8 cellular contexts compared by ENCODE assay signal in genomic region chr12:55730447-55730820, GRCh38. TPM values are rescaled to one million over a fixed set of nuclear protein-coding genes. Genes with fewer than 3 reads are reported as not detected.
DNase-seq lines count a peak whose midpoint lies in the region; ATAC-seq, FAIRE-seq and TF ChIP-seq lines count a peak whose summit lies in the region.

No MANE protein-coding gene starts in this region.

- TF ChIP-seq EP300 in GM12878 (IDR thresholded peaks at IDR 0.05; ENCODE audit: borderline replicate concordance in 1 of 2, control insufficient read depth in 1 of 2, low read depth in 2 of 2, low read length in 2 of 2), result no peak

- TF ChIP-seq POLR2A in GM12878 (IDR thresholded peaks at IDR 0.05; ENCODE audit: low read depth, low read length), result no peak

- peak overlapping the region; percentile 79; the same call in 1 of the 2 replicates for H2AFZ ChIP-seq in GM12878 (ENCODE audit: control insufficient read depth, low read depth, low read length)

- in situ Hi-C loops in GM12878 (cut with MboI), result no loop called here

- H3K4me2 ChIP-seq in GM12878 (ENCODE audit: control insufficient read depth, insufficient read depth), result peak overlapping the region; percentile 70

- H3K4me1 ChIP-seq in heart right ventricle (peaks cover 14 to 47% (median 40%) of the 10 kb centered on the region in 9 donors), GM12878 (ENCODE audit: control insufficient read depth, insufficient read depth, low read length) (peaks cover 11% of the 10 kb centered on the region), upper lobe of right lung (peaks cover 36% of the 10 kb centered on the region)

- no peaks in the 10 kb centered on the region for H4K20me1 ChIP-seq in GM12878 (ENCODE audit: control insufficient read depth, insufficient read depth)

- peaks cover 11% of the 10 kb centered on the region for H3K79me2 ChIP-seq in GM12878 (ENCODE audit: control insufficient read depth, insufficient read depth, low read length)

- DNase-seq in heart right ventricle, result no peak
- no peak for DNase-seq in Right ventricle myocardium inferior (ENCODE audit: missing footprints)
- DNase-seq in GM12878 (ENCODE audit: low read depth, low spot score), result no peak
- no peak for DNase-seq in memory B cell (ENCODE audit: low spot score in 2 of 2)
- no peak for DNase-seq in upper lobe of right lung
- no peak for DNase-seq in GM10266 (ENCODE audit: extremely low spot score)
- DNase-seq in H4 (ENCODE audit: low spot score), result no peak
- DNase-seq in NCI-H2029 (lab: John Stamatoyannopoulos, UW), result no peak

- H3K4me1 Mint-ChIP-seq in memory B cell, result peaks cover 21% of the 10 kb centered on the region

- FAIRE-seq in GM12878 (lab: Jason Lieb, UNC), result no peak

- peak overlapping the region; percentile 86 for H3K4me3 Mint-ChIP-seq in memory B cell

- H3K9ac ChIP-seq in GM12878 (ENCODE audit: control insufficient read depth, insufficient read depth, low read length), result peak overlapping the region; percentile 67; the same call in 1 of the 2 replicates

- H3K36me3 Mint-ChIP-seq in memory B cell, result no peaks in the 10 kb centered on the region

- H3K9me3 ChIP-seq in heart right ventricle, result no peaks in the 10 kb centered on the region
- no peaks in the 10 kb centered on the region for H3K9me3 ChIP-seq in GM12878 (replicated peaks; ENCODE audit: control insufficient read depth, insufficient read depth, low read length)
- H3K9me3 ChIP-seq in upper lobe of right lung, result no peaks in the 10 kb centered on the region

- SMC1A ChIA-PET in GM12878 (lab: Charles Lee; ENCODE audit: uncharacterized antibody, unreplicated experiment), result interaction anchor here (0.7 to 2.7 kb wide), 7 partner anchors 8 to 99 kb away, joined by 3 to 30 read pairs (median 5); partner anchors contain the start of genes BLOC1S1, DNAJC14, ORMDL2 and RDH5

- TF ChIP-seq CTCF in heart right ventricle (IDR thresholded peaks at IDR 0.05), result no peak
- no peak for TF ChIP-seq CTCF in GM12878 (IDR thresholded peaks at IDR 0.05 in 2 of 3, conservative IDR thresholded peaks at IDR 0.05 in 1 of 3; ENCODE audit: control insufficient read depth in 2 of 3, extremely low read depth in 1 of 3, insufficient read depth in 1 of 3, low read depth in 3 of 3, low read length in 3 of 3)
- TF ChIP-seq CTCF in upper lobe of right lung (IDR thresholded peaks at IDR 0.05), result no peak
- no peak for TF ChIP-seq CTCF in GM10266 (IDR thresholded peaks at IDR 0.05; ENCODE audit: control insufficient read depth, insufficient read depth, low read depth, missing control alignments)

- CTCF ChIA-PET in GM12878 (lab: Yijun Ruan, JAX), result interaction anchor here (1.0 to 2.9 kb wide), 10 partner anchors 8 to 310 kb away, joined by 3 to 59 read pairs (median 6); partner anchors contain the start of genes BLOC1S1, ORMDL2, RDH5 and SARNP

- RAD21 ChIA-PET in GM12878 (lab: Charles Lee; ENCODE audit: unreplicated experiment), result interaction anchor here (1.0 to 4.4 kb wide), 11 partner anchors 8 to 266 kb away, joined by 3 to 58 read pairs (median 4); partner anchors contain the start of genes BLOC1S1, ORMDL2, RAB5B and SARNP

- ATAC-seq in heart right ventricle (no peak), Right ventricle myocardium inferior (no peak), GM12878 (no peak), memory B cell (ENCODE audit: low read depth) (no peak), upper lobe of right lung (no peak)

- H3K4me3 ChIP-seq in heart right ventricle (peak overlapping the region in 9 of 10 donors; percentile 66 to 98 (median 88)), GM12878 (peak overlapping the region; percentile 76), upper lobe of right lung (peak overlapping the region; percentile 74)

- TF ChIP-seq RAD21 in GM12878 (IDR thresholded peaks at IDR 0.05; ENCODE audit: insufficient read depth, low read depth, low read length), result no peak

- POLR2A ChIA-PET in GM12878 (lab: Charles Lee), result interaction anchor here (0.5 to 4.5 kb wide), 10 partner anchors 8 to 791 kb away, joined by 3 to 39 read pairs (median 8); partner anchors contain the start of genes BLOC1S1, DNAJC14, PYM1 and RAB5B

- intact Hi-C loops in heart right ventricle (cut with DNase I), result loop anchor here in 4 of 10 donors (10.0 kb wide), 4 partner anchors 204 to 384 kb away; partner anchors contain the start of genes DGKA (in 1 of the 4), RPL41 (in 1 of the 4), RPS26 (in 1 of the 4) and ZC3H10 (in 1 of the 4)
- intact Hi-C loops in Right ventricle myocardium inferior (cut with DNase I), result no loop called here
- intact Hi-C loops in GM12878 (cut with micrococcal nuclease; ENCODE audit: unreplicated experiment), result loop anchor here (10.0 kb wide), 1 partner anchor 454 kb away; the partner anchor contains the start of gene SMARCC2
- intact Hi-C loops in upper lobe of right lung (cut with DNase I), result no loop called here

- H3K9me3 Mint-ChIP-seq in memory B cell, result no peaks in the 10 kb centered on the region

- H3K27ac ChIP-seq in heart right ventricle (peak overlapping the region; percentile 96 to 100 (median 99)), GM12878 (ENCODE audit: control insufficient read depth, insufficient read depth) (peak overlapping the region; percentile 68), upper lobe of right lung (peak overlapping the region; percentile 97)

- WGBS in heart right ventricle, 2 donors, result 23 to 25% methylated on average over 3 of the region's 3 CpGs
- 36% methylated on average over 3 of the region's 3 CpGs for WGBS in GM12878 (ENCODE audit: insufficient coverage, insufficient replicate concordance, low lambda C conversion rate, missing lambda C conversion rate)

- peaks cover 0 to 22% (median 17%) of the 10 kb centered on the region in 9 donors for H3K36me3 ChIP-seq in heart right ventricle
- H3K36me3 ChIP-seq in GM12878 (ENCODE audit: control insufficient read depth in 2 of 2, insufficient read depth in 2 of 2, low read length in 1 of 2), result no peaks in the 10 kb centered on the region; a peak in 1 of 4 replicates
- H3K36me3 ChIP-seq in upper lobe of right lung, result peaks cover 20% of the 10 kb centered on the region

- BruUV-seq in GM12878 (replicated peaks; lab: Mats Ljungman, UMichigan), result no TSS peak

- no peaks in the 10 kb centered on the region for H3K27me3 ChIP-seq in heart right ventricle
- no peaks in the 10 kb centered on the region for H3K27me3 ChIP-seq in GM12878 (replicated peaks in 1 of 2; ENCODE audit: control insufficient read depth in 2 of 2, insufficient read depth in 2 of 2, low read length in 1 of 2)
- H3K27me3 ChIP-seq in upper lobe of right lung, result no peaks in the 10 kb centered on the region

- no peaks in the 10 kb centered on the region for H3K27me3 Mint-ChIP-seq in memory B cell

- H3K27ac Mint-ChIP-seq in memory B cell, result peak overlapping the region; percentile 9

RNA-seq across cellular contexts. Expression of gene CD63, which starts 1.6 kb away (rescaled TPM):
- total RNA-seq in heart right ventricle, result 1,000 to 10,000 TPM in 2 of 10 donors, 100 to 1,000 TPM in 8; 565 to 1,547 (median 768) TPM
- polyA plus RNA-seq in heart right ventricle, result 1,000 to 10,000 TPM; 1,333 to 2,861 TPM
- 790 TPM for total RNA-seq in Right ventricle myocardium inferior
- 44.4 and 46.9 TPM in 2 replicates for total RNA-seq in GM12878 (2013; cell fraction: nucleolus; rRNA removed)
- 147 and 163 TPM in 2 replicates for total RNA-seq in GM12878 (2014; rRNA removed)
- 165 and 171 TPM in 2 replicates for total RNA-seq in GM12878 (2014; rRNA removed; fragmentation: Illumina TruSeq; extraction: Trizol)
- 171 and 173 TPM in 2 replicates for total RNA-seq in GM12878 (2021)
- 176 TPM for polyA plus RNA-seq in GM12878 (2011; ENCODE audit: low read depth)
- polyA plus RNA-seq in GM12878 (2011; rRNA removed), result 157 and 182 TPM in 2 replicates
- 168 and 246 TPM in 2 replicates for polyA plus RNA-seq in GM12878 (2011; cell fraction: cytosol; rRNA removed)
- polyA plus RNA-seq in GM12878 (2011; cell fraction: nucleus; rRNA removed), result 88.0 and 94.4 TPM in 2 replicates
- 150 and 169 TPM in 2 replicates for polyA plus RNA-seq in GM12878 (2012)
- 142 and 156 TPM in 2 replicates for polyA plus RNA-seq in GM12878 (2014; fragmentation: Illumina TruSeq; extraction: Trizol)
- polyA plus RNA-seq in GM12878 (2014; fragmentation: Nextera tagmentation; extraction: Ambion mirVana), result 100 to 1,000 TPM; 194 to 220 TPM
- polyA plus RNA-seq in GM12878 (2014; rRNA removed), result 166 and 193 TPM in 2 replicates
- 100 to 1,000 TPM; 200 to 209 TPM for polyA plus RNA-seq in GM12878 (2016; fragmentation: Nextera tagmentation; extraction: Ambion mirVana)
- polyA minus RNA-seq in GM12878 (2011; rRNA and poly(A)+ RNA removed), result 98.9 and 117 TPM in 2 replicates
- 27.9 and 34.6 TPM in 2 replicates for polyA minus RNA-seq in GM12878 (2011; cell fraction: cytosol; rRNA and poly(A)+ RNA removed)
- polyA minus RNA-seq in GM12878 (2011; cell fraction: nucleus; rRNA and poly(A)+ RNA removed), result 12.7 and 25.9 TPM in 2 replicates
- 1,158 TPM for total RNA-seq in upper lobe of right lung
- total RNA-seq in H4 (2014; rRNA removed; shearing (Covaris generic)), result 1,118 and 1,197 TPM in 2 replicates

RNA-seq across cellular contexts. Expression of gene RDH5, which starts 10.2 kb away (rescaled TPM):
- total RNA-seq in heart right ventricle, result 10 to 100 TPM in 6 of 10 donors, 1 to 10 TPM in 4; 4.9 to 25.9 (median 13.6) TPM
- 10 to 100 TPM; 40.1 to 54.5 TPM for polyA plus RNA-seq in heart right ventricle
- 12.9 TPM for total RNA-seq in Right ventricle myocardium inferior
- 24.9 and 25.4 TPM in 2 replicates for total RNA-seq in GM12878 (2013; cell fraction: nucleolus; rRNA removed)
- total RNA-seq in GM12878 (2014; rRNA removed), result 6.4 and 8.2 TPM in 2 replicates
- total RNA-seq in GM12878 (2014; rRNA removed; fragmentation: Illumina TruSeq; extraction: Trizol), result 5.7 and 6.7 TPM in 2 replicates
- 5.8 and 8.4 TPM in 2 replicates for total RNA-seq in GM12878 (2021)
- polyA plus RNA-seq in GM12878 (2011; ENCODE audit: low read depth), result 2.2 TPM
- polyA plus RNA-seq in GM12878 (2011; rRNA removed), result 7.0 and 7.8 TPM in 2 replicates
- 7.5 and 10.6 TPM in 2 replicates for polyA plus RNA-seq in GM12878 (2011; cell fraction: cytosol; rRNA removed)
- 22.2 and 32.5 TPM in 2 replicates for polyA plus RNA-seq in GM12878 (2011; cell fraction: nucleus; rRNA removed)
- polyA plus RNA-seq in GM12878 (2012), result 4.6 and 5.0 TPM in 2 replicates
- 5.5 and 7.6 TPM in 2 replicates for polyA plus RNA-seq in GM12878 (2014; fragmentation: Illumina TruSeq; extraction: Trizol)
- 1 to 10 TPM; 2.6 to 3.1 TPM for polyA plus RNA-seq in GM12878 (2014; fragmentation: Nextera tagmentation; extraction: Ambion mirVana)
- 11.6 and 11.9 TPM in 2 replicates for polyA plus RNA-seq in GM12878 (2014; rRNA removed)
- polyA plus RNA-seq in GM12878 (2016; fragmentation: Nextera tagmentation; extraction: Ambion mirVana), result 1 to 10 TPM; 5.8 to 7.1 TPM
- polyA minus RNA-seq in GM12878 (2011; rRNA and poly(A)+ RNA removed), result 6.7 and 7.7 TPM in 2 replicates
- 2.1 TPM in 1 of 2 replicates, not detected in the other for polyA minus RNA-seq in GM12878 (2011; cell fraction: cytosol; rRNA and poly(A)+ RNA removed)
- 6.3 and 15.9 TPM in 2 replicates for polyA minus RNA-seq in GM12878 (2011; cell fraction: nucleus; rRNA and poly(A)+ RNA removed)
- total RNA-seq in upper lobe of right lung, result 6.0 TPM
- 0.49 and 0.81 TPM in 2 replicates for total RNA-seq in H4 (2014; rRNA removed; shearing (Covaris generic))

RNA-seq across cellular contexts. Expression of gene GDF11, which starts 12.5 kb away (rescaled TPM):
- total RNA-seq in heart right ventricle (10 to 100 TPM in 8 of 10 donors, 1 to 10 TPM in 2; 6.2 to 17.6 (median 12.4) TPM), Right ventricle myocardium inferior (9.7 TPM), GM12878 (2014; rRNA removed) (3.1 and 5.2 TPM in 2 replicates), GM12878 (2014; rRNA removed; fragmentation: Illumina TruSeq; extraction: Trizol) (3.4 and 3.9 TPM in 2 replicates), GM12878 (2021) (15.2 and 15.4 TPM in 2 replicates), upper lobe of right lung (5.8 TPM)
- polyA plus RNA-seq in heart right ventricle (1 to 10 TPM; 3.2 to 8.3 TPM), GM12878 (2011; rRNA removed) (3.7 and 5.8 TPM in 2 replicates), GM12878 (2014; fragmentation: Illumina TruSeq; extraction: Trizol) (5.7 and 6.7 TPM in 2 replicates), GM12878 (2014; fragmentation: Nextera tagmentation; extraction: Ambion mirVana) (1 to 10 TPM; 1.5 to 1.6 TPM), GM12878 (2014; rRNA removed) (9.9 and 13.0 TPM in 2 replicates), GM12878 (2016; fragmentation: Nextera tagmentation; extraction: Ambion mirVana) (under 1 TPM; 0.83 to 0.87 TPM)
- 7.2 and 7.6 TPM in 2 replicates for total RNA-seq in GM12878 (2013; cell fraction: nucleolus; rRNA removed)
- polyA plus RNA-seq in GM12878 (2011; ENCODE audit: low read depth), result 3.0 TPM
- polyA plus RNA-seq in GM12878 (2011; cell fraction: cytosol; rRNA removed), result 6.5 and 8.8 TPM in 2 replicates
- 8.5 and 9.2 TPM in 2 replicates for polyA plus RNA-seq in GM12878 (2011; cell fraction: nucleus; rRNA removed)
- 7.4 TPM in 2 replicates for polyA plus RNA-seq in GM12878 (2012)
- 4.9 and 8.8 TPM in 2 replicates for polyA minus RNA-seq in GM12878 (2011; rRNA and poly(A)+ RNA removed)
- 3.1 and 5.5 TPM in 2 replicates for polyA minus RNA-seq in GM12878 (2011; cell fraction: cytosol; rRNA and poly(A)+ RNA removed)
- 2.9 and 4.8 TPM in 2 replicates for polyA minus RNA-seq in GM12878 (2011; cell fraction: nucleus; rRNA and poly(A)+ RNA removed)
- total RNA-seq in H4 (2014; rRNA removed; shearing (Covaris generic)), result 7.7 and 8.4 TPM in 2 replicates

RNA-seq across cellular contexts. Expression of gene BLOC1S1, which starts 14.6 kb away (rescaled TPM):
- total RNA-seq in heart right ventricle, result 100 to 1,000 TPM in 5 of 10 donors, 10 to 100 TPM in 5; 68.3 to 136 (median 101) TPM
- polyA plus RNA-seq in heart right ventricle, result 100 to 1,000 TPM; 305 to 515 TPM
- total RNA-seq in Right ventricle myocardium inferior, result 128 TPM
- total RNA-seq in GM12878 (2013; cell fraction: nucleolus; rRNA removed), result 25.1 and 33.4 TPM in 2 replicates
- total RNA-seq in GM12878 (2014; rRNA removed), result 134 and 144 TPM in 2 replicates
- total RNA-seq in GM12878 (2014; rRNA removed; fragmentation: Illumina TruSeq; extraction: Trizol), result 126 and 128 TPM in 2 replicates
- total RNA-seq in GM12878 (2021), result 131 and 141 TPM in 2 replicates
- polyA plus RNA-seq in GM12878 (2011; ENCODE audit: low read depth), result 91.5 TPM
- 102 and 156 TPM in 2 replicates for polyA plus RNA-seq in GM12878 (2011; rRNA removed)
- polyA plus RNA-seq in GM12878 (2011; cell fraction: cytosol; rRNA removed), result 248 and 288 TPM in 2 replicates
- polyA plus RNA-seq in GM12878 (2011; cell fraction: nucleus; rRNA removed), result 100 and 116 TPM in 2 replicates
- 142 and 151 TPM in 2 replicates for polyA plus RNA-seq in GM12878 (2012)
- 86.6 and 141 TPM in 2 replicates for polyA plus RNA-seq in GM12878 (2014; fragmentation: Illumina TruSeq; extraction: Trizol)
- polyA plus RNA-seq in GM12878 (2014; fragmentation: Nextera tagmentation; extraction: Ambion mirVana), result 100 to 1,000 TPM; 264 to 285 TPM
- polyA plus RNA-seq in GM12878 (2014; rRNA removed), result 176 and 185 TPM in 2 replicates
- polyA plus RNA-seq in GM12878 (2016; fragmentation: Nextera tagmentation; extraction: Ambion mirVana), result 100 to 1,000 TPM; 218 to 228 TPM
- 65.8 and 84.2 TPM in 2 replicates for polyA minus RNA-seq in GM12878 (2011; rRNA and poly(A)+ RNA removed)
- 16.3 and 21.6 TPM in 2 replicates for polyA minus RNA-seq in GM12878 (2011; cell fraction: cytosol; rRNA and poly(A)+ RNA removed)
- 15.2 and 19.2 TPM in 2 replicates for polyA minus RNA-seq in GM12878 (2011; cell fraction: nucleus; rRNA and poly(A)+ RNA removed)
- total RNA-seq in upper lobe of right lung, result 129 TPM
- total RNA-seq in H4 (2014; rRNA removed; shearing (Covaris generic)), result 116 and 160 TPM in 2 replicates

RNA-seq across cellular contexts. Expression of gene ITGA7, which starts 22.7 kb away (rescaled TPM):
- total RNA-seq in heart right ventricle, result 100 to 1,000 TPM; 422 to 750 (median 538) TPM
- polyA plus RNA-seq in heart right ventricle, result 100 to 1,000 TPM; 247 to 481 TPM
- 479 TPM for total RNA-seq in Right ventricle myocardium inferior
- 18.5 and 21.9 TPM in 2 replicates for total RNA-seq in GM12878 (2013; cell fraction: nucleolus; rRNA removed)
- total RNA-seq in GM12878 (2014; rRNA removed), result 2.5 and 2.6 TPM in 2 replicates
- 0.69 and 1.0 TPM in 2 replicates for total RNA-seq in GM12878 (2014; rRNA removed; fragmentation: Illumina TruSeq; extraction: Trizol)
- total RNA-seq in GM12878 (2021), result 2.8 and 3.8 TPM in 2 replicates
- 1.5 TPM for polyA plus RNA-seq in GM12878 (2011; ENCODE audit: low read depth)
- polyA plus RNA-seq in GM12878 (2011; rRNA removed), result 3.4 and 5.1 TPM in 2 replicates
- 2.2 and 3.6 TPM in 2 replicates for polyA plus RNA-seq in GM12878 (2011; cell fraction: cytosol; rRNA removed)
- 83.9 and 96.1 TPM in 2 replicates for polyA plus RNA-seq in GM12878 (2011; cell fraction: nucleus; rRNA removed)
- polyA plus RNA-seq in GM12878 (2012), result 4.8 and 5.6 TPM in 2 replicates
- polyA plus RNA-seq in GM12878 (2014; fragmentation: Illumina TruSeq; extraction: Trizol), result 1.4 TPM in 1 of 2 replicates, not detected in the other
- under 1 TPM; 0.18 to 0.39 TPM for polyA plus RNA-seq in GM12878 (2014; fragmentation: Nextera tagmentation; extraction: Ambion mirVana)
- polyA plus RNA-seq in GM12878 (2014; rRNA removed), result 2.6 and 4.4 TPM in 2 replicates
- polyA plus RNA-seq in GM12878 (2016; fragmentation: Nextera tagmentation; extraction: Ambion mirVana), result 1 to 10 TPM; 1.4 to 1.6 TPM
- polyA minus RNA-seq in GM12878 (2011; rRNA and poly(A)+ RNA removed), result 2.9 and 4.3 TPM in 2 replicates
- polyA minus RNA-seq in GM12878 (2011; cell fraction: cytosol; rRNA and poly(A)+ RNA removed), result 0.80 and 1.4 TPM in 2 replicates
- 9.2 and 9.6 TPM in 2 replicates for polyA minus RNA-seq in GM12878 (2011; cell fraction: nucleus; rRNA and poly(A)+ RNA removed)
- 14.7 TPM for total RNA-seq in upper lobe of right lung
- total RNA-seq in H4 (2014; rRNA removed; shearing (Covaris generic)), result 0.88 and 1.2 TPM in 2 replicates
